Comparison of ENCODE assay signal across 27 cellular contexts in genomic region chr3:195248281-195248680, GRCh38.
"Had no signal": no experiment of that assay in that cellular context is flagged by ENCODE, and none has a peak within 500 bp of the region (broad histone marks: within the 10 kb centered on the region; RNA-seq: fewer than 3 reads in every experiment).

No MANE protein-coding gene starts in this region.

- H3K4me3 ChIP-seq: gastroesophageal sphincter, psoas muscle, smooth muscle cell, suprapubic skin, tibial nerve had no signal

- H3K27me3 Mint-ChIP-seq: activated CD4-positive, alpha-beta memory T cell treated with anti-CD3 and anti-CD28 coated beads for 36 hours; activated CD4-positive, alpha-beta T cell treated with anti-CD3 and anti-CD28 coated beads, Interleukin-2, amount 10 ng/mL, durations not matched to agents 24 days and 14 days; dendritic cell treated with granulocyte-macrophage colony-stimulating factor and Interleukin-4, amounts not matched to agents 40 ng/mL and 50 ng/mL, for 4 days; naive thymus-derived CD8-positive, alpha-beta T cell; stimulated activated memory B cell treated with anti-CD40 and anti-IgM and Interleukin-4, amounts not matched to agents 10 μg/mL and 1 μg/mL and 100 μg/mL, for 72 hours had no signal

- H3K27ac Mint-ChIP-seq: activated CD4-positive, alpha-beta memory T cell treated with anti-CD3 and anti-CD28 coated beads for 36 hours; activated CD4-positive, alpha-beta T cell treated with anti-CD3 and anti-CD28 coated beads, Interleukin-2, amount 10 ng/mL, durations not matched to agents 24 days and 14 days; activated T-helper 1 cell treated with anti-CD3 and anti-CD28 coated beads, Interleukin-12 subunit alpha, Interleukin-12 subunit beta, Interleukin-2, Interleukin-4 antibody, amounts not matched to agents 30 ng/mL and 10 ng/mL and 1 ng/mL, durations not matched to agents 14 hours and 24 hours and 36 hours; dendritic cell treated with granulocyte-macrophage colony-stimulating factor and Interleukin-4, amounts not matched to agents 40 ng/mL and 50 ng/mL, for 4 days; stimulated activated memory B cell treated with anti-CD40 and anti-IgM and Interleukin-4, amounts not matched to agents 10 μg/mL and 1 μg/mL and 100 μg/mL, for 72 hours had no signal

- DNase-seq: activated CD4-positive, alpha-beta memory T cell treated with anti-CD3 and anti-CD28 coated beads for 36 hours; activated CD4-positive, alpha-beta T cell treated with anti-CD3 and anti-CD28 coated beads, Interleukin-2, amount 10 ng/mL, durations not matched to agents 24 days and 14 days; activated CD4-positive, CD25-positive, alpha-beta regulatory T cell treated with anti-CD3 and anti-CD28 coated beads, Interleukin-2, amount 50 U/mL, for 72 hours; activated gamma-delta T cell treated with Interleukin-2 at 50 U/mL for 16 hours; activated naive CD4-positive, alpha-beta T cell treated with anti-CD3 and anti-CD28 coated beads, Interleukin-2, amount 50 U/mL, for 16 hours; amygdala; central memory CD4-positive, alpha-beta T cell; effector CD4-positive, alpha-beta T cell; erythroblast; hippocampal formation; kidney; nucleus accumbens; psoas muscle; stimulated activated CD4-positive, alpha-beta T cell treated with anti-CD3 and anti-CD28 coated beads, Interleukin-1b, Interleukin-23, amount 100 ng/mL, for 48 hours; stimulated activated CD4-positive, alpha-beta T cell treated with anti-CD3 and anti-CD28 coated beads, Interleukin-4, amount 100 ng/mL, for 4 hours had no signal

- FAIRE-seq: kidney, TTC549, urothelium cell line had no signal

- H3K27ac ChIP-seq: gastroesophageal sphincter, parathyroid adenoma, psoas muscle, suprapubic skin, tibial nerve had no signal

- H3K9me3 ChIP-seq: gastroesophageal sphincter, psoas muscle, suprapubic skin, tibial nerve had no signal

- H3K4me3 Mint-ChIP-seq: activated CD4-positive, alpha-beta memory T cell treated with anti-CD3 and anti-CD28 coated beads for 36 hours; activated CD4-positive, alpha-beta T cell treated with anti-CD3 and anti-CD28 coated beads, Interleukin-2, amount 10 ng/mL, durations not matched to agents 24 days and 14 days; activated T-helper 1 cell treated with anti-CD3 and anti-CD28 coated beads, Interleukin-12 subunit alpha, Interleukin-12 subunit beta, Interleukin-2, Interleukin-4 antibody, amounts not matched to agents 30 ng/mL and 10 ng/mL and 1 ng/mL, durations not matched to agents 14 hours and 24 hours and 36 hours; dendritic cell treated with granulocyte-macrophage colony-stimulating factor and Interleukin-4, amounts not matched to agents 40 ng/mL and 50 ng/mL, for 4 days; naive thymus-derived CD8-positive, alpha-beta T cell; neural crest cell; stimulated activated memory B cell treated with anti-CD40 and anti-IgM and Interleukin-4, amounts not matched to agents 10 μg/mL and 1 μg/mL and 100 μg/mL, for 72 hours had no signal

- H2AFZ ChIP-seq: parathyroid adenoma had no signal

- H3K9ac ChIP-seq: parathyroid adenoma had no signal

- H3K36me3 ChIP-seq: gastroesophageal sphincter, suprapubic skin had no signal

- H3K9me3 Mint-ChIP-seq: activated CD4-positive, alpha-beta memory T cell treated with anti-CD3 and anti-CD28 coated beads for 36 hours; activated CD4-positive, alpha-beta T cell treated with anti-CD3 and anti-CD28 coated beads, Interleukin-2, amount 10 ng/mL, durations not matched to agents 24 days and 14 days; activated T-helper 1 cell treated with anti-CD3 and anti-CD28 coated beads, Interleukin-12 subunit alpha, Interleukin-12 subunit beta, Interleukin-2, Interleukin-4 antibody, amounts not matched to agents 30 ng/mL and 10 ng/mL and 1 ng/mL, durations not matched to agents 14 hours and 24 hours and 36 hours; dendritic cell treated with granulocyte-macrophage colony-stimulating factor and Interleukin-4, amounts not matched to agents 40 ng/mL and 50 ng/mL, for 4 days; naive thymus-derived CD8-positive, alpha-beta T cell; neural crest cell; stimulated activated memory B cell treated with anti-CD40 and anti-IgM and Interleukin-4, amounts not matched to agents 10 μg/mL and 1 μg/mL and 100 μg/mL, for 72 hours had no signal

- H3K4me2 ChIP-seq: smooth muscle cell had no signal

- H3K27me3 ChIP-seq: gastroesophageal sphincter, suprapubic skin, tibial nerve had no signal

- ATAC-seq: gastroesophageal sphincter; naive thymus-derived CD8-positive, alpha-beta T cell; psoas muscle; stimulated activated memory B cell treated with anti-CD40 and anti-IgM and Interleukin-4, amounts not matched to agents 10 μg/mL and 1 μg/mL and 100 μg/mL, for 72 hours had no signal
